In the genomic region with DNA sequence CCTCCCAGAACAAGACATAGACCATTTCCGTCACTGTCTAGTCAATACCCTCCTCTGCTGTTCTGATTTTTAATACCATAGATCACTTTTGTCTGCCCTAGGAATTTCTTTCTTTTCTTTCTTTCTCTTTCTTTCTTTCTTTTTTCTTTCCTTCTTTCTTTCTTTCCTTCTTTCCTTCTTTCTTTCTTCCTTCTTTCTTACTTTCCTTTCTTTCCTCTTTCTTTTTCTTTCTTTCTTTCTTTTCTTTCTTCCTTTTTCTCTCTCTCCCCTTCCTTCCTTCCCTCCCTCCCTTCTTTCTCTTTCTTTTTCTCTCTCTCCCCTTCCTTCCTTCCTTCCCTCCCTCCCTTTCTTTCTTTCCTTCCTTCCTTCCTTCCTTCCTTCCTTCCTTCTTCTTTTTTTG, we compare ENCODE assay signal across 32 cellular contexts. TPM values are rescaled to one million over a fixed set of nuclear protein-coding genes. Genes with fewer than 3 reads are reported as not detected.
DNase-seq lines count a peak whose midpoint lies in the region; ATAC-seq, FAIRE-seq and TF ChIP-seq lines count a peak whose summit lies in the region.
"Had no signal": no experiment of that assay in that cellular context is flagged by ENCODE, and none has a peak within 500 bp of the region (broad histone marks: within the 10 kb centered on the region; RNA-seq: fewer than 3 reads in every experiment).

No MANE protein-coding gene starts in this region.

- no peaks in the 10 kb centered on the region for H3K36me3 ChIP-seq in HEK293 (ENCODE audit: control insufficient read depth in 2 of 2, insufficient read depth in 1 of 2, low read length in 2 of 2)
- no peaks in the 10 kb centered on the region for H3K36me3 ChIP-seq in K562 (ENCODE audit: control insufficient read depth, insufficient read depth, low read length)
- no peaks in the 10 kb centered on the region for H3K36me3 ChIP-seq in gastroesophageal sphincter
- H3K36me3 ChIP-seq: BE2C; BLaER1; BLaER1 treated with 17β-estradiol and CSF1 and Interleukin-3, amounts not matched to agents 10 nM and 100 nM had no signal

- no peak overlapping the region for H3K4me2 ChIP-seq in K562 (ENCODE audit: insufficient read depth, low read length)
- H3K4me2 ChIP-seq: A549; BLaER1; BLaER1 treated with 17β-estradiol and CSF1 and Interleukin-3, amounts not matched to agents 10 nM and 100 nM had no signal

- DNase-seq in WTC11 (ENCODE audit: low spot score): no peak
- DNase-seq in activated T-helper 1 cell treated with anti-CD3 and anti-CD28 coated beads, Interleukin-12 subunit alpha, Interleukin-12 subunit beta, Interleukin-2, Interleukin-4 antibody, amounts not matched to agents 30 ng/mL and 10 ng/mL and 1 ng/mL, durations not matched to agents 14 hours and 24 hours and 36 hours (ENCODE audit: low spot score): no peak
- DNase-seq in K562 (ENCODE audit: extremely low read depth in 1 of 4, low spot score in 3 of 4): no peak
- no peak for DNase-seq in retina
- no peak for DNase-seq in DMS153 (lab: John Stamatoyannopoulos, UW)
- DNase-seq in stimulated activated naive CD8-positive, alpha-beta T cell treated with anti-CD3 and anti-CD28 coated beads, Interleukin-15, Interleukin-2, amounts not matched to agents 100 U/mL and 50 U/mL, for 24 hours: no peak
- DNase-seq: 8988T; ACHN; AML-193; BE2C; C1 segment of cervical spinal cord; Caco-2; Calu3; CD4-positive, alpha-beta memory T cell; CD4-positive, alpha-beta T cell; CD4-positive, CD25-positive, alpha-beta regulatory T cell; CD8-positive, alpha-beta memory T cell; CD8-positive, alpha-beta T cell; DMS 273 treated with DMSO at 0.1 percent for 48 hours; DND-41; EL had no signal

- CTCF ChIA-PET in HEK293 (lab: Yijun Ruan, JAX) (no interaction called here), WTC11 (lab: Charles Lee) (no interaction called here), K562 (lab: Yijun Ruan, JAX; ENCODE audit: low intra/inter-chr PET ratio) (no interaction called here)

- no peaks in the 10 kb centered on the region; the same call in none of the 2 replicates for H4K20me1 ChIP-seq in K562 (replicated peaks; ENCODE audit: control insufficient read depth, insufficient read depth, low read length)
- H4K20me1 ChIP-seq: BLaER1 had no signal

- H3K27ac ChIP-seq in HEK293 (ENCODE audit: extremely low read depth, low read depth, low read length) (no peak overlapping the region), K562 (ENCODE audit: extremely low read depth, low read depth, low read length) (no peak overlapping the region), gastroesophageal sphincter (no peak overlapping the region)
- H3K27ac ChIP-seq: 22Rv1; A549; BLaER1; BLaER1 treated with 17β-estradiol and CSF1 and Interleukin-3, amounts not matched to agents 10 nM and 100 nM; C4-2B had no signal

- no peaks in the 10 kb centered on the region; the same call in 1 of the 2 replicates for H3K27me3 Mint-ChIP-seq in WTC11 (ENCODE audit: low read depth)
- H3K27me3 Mint-ChIP-seq in activated T-helper 1 cell treated with anti-CD3 and anti-CD28 coated beads, Interleukin-12 subunit alpha, Interleukin-12 subunit beta, Interleukin-2, Interleukin-4 antibody, amounts not matched to agents 30 ng/mL and 10 ng/mL and 1 ng/mL, durations not matched to agents 14 hours and 24 hours and 36 hours (ENCODE audit: insufficient read depth): peaks cover 7% of the 10 kb centered on the region

- TF ChIP-seq CTCF in HEK293 (tag by site-specific recombination; IDR thresholded peaks at IDR 0.05): no peak
- TF ChIP-seq CTCF in WTC11 (IDR thresholded peaks at IDR 0.05): no peak
- TF ChIP-seq CTCF in K562 (IDR thresholded peaks at IDR 0.05 in 2 of 3, conservative IDR thresholded peaks at IDR 0.05 in 1 of 3; ENCODE audit: insufficient read depth in 2 of 3, low read depth in 1 of 3, low read length in 3 of 3): no peak
- TF ChIP-seq CTCF in gastroesophageal sphincter (IDR thresholded peaks at IDR 0.05): no peak

- no TSS peak for BruUV-seq in K562 (replicated peaks; lab: Mats Ljungman, UMichigan)

- H3K4me3 Mint-ChIP-seq in WTC11: no peak overlapping the region
- no peak overlapping the region for H3K4me3 Mint-ChIP-seq in activated T-helper 1 cell treated with anti-CD3 and anti-CD28 coated beads, Interleukin-12 subunit alpha, Interleukin-12 subunit beta, Interleukin-2, Interleukin-4 antibody, amounts not matched to agents 30 ng/mL and 10 ng/mL and 1 ng/mL, durations not matched to agents 14 hours and 24 hours and 36 hours
- H3K4me3 Mint-ChIP-seq: B cell; CD14-positive monocyte; CD4-positive, alpha-beta memory T cell; CD4-positive, alpha-beta T cell; CD4-positive, CD25-positive, alpha-beta regulatory T cell; CD8-positive, alpha-beta memory T cell; CD8-positive, alpha-beta T cell had no signal

- H3K79me2 ChIP-seq in K562 (ENCODE audit: control insufficient read depth, insufficient read depth, low read length): no peaks in the 10 kb centered on the region

- peaks cover 4% of the 10 kb centered on the region; the same call in 1 of the 2 replicates for H3K36me3 Mint-ChIP-seq in WTC11
- no peaks in the 10 kb centered on the region for H3K36me3 Mint-ChIP-seq in activated T-helper 1 cell treated with anti-CD3 and anti-CD28 coated beads, Interleukin-12 subunit alpha, Interleukin-12 subunit beta, Interleukin-2, Interleukin-4 antibody, amounts not matched to agents 30 ng/mL and 10 ng/mL and 1 ng/mL, durations not matched to agents 14 hours and 24 hours and 36 hours (ENCODE audit: low read depth)
- H3K36me3 Mint-ChIP-seq: CD14-positive monocyte; CD4-positive, alpha-beta memory T cell; CD4-positive, CD25-positive, alpha-beta regulatory T cell; CD8-positive, alpha-beta memory T cell; CD8-positive, alpha-beta T cell had no signal

- POLR2A ChIA-PET in HEK293 (lab: Yijun Ruan, JAX) (no interaction called here), WTC11 (lab: Charles Lee) (no interaction called here), K562 (lab: Yijun Ruan, JAX) (no interaction called here)

- ATAC-seq in WTC11: no peak
- no peak for ATAC-seq in K562
- no peak for ATAC-seq in stimulated activated naive CD8-positive, alpha-beta T cell treated with anti-CD3 and anti-CD28 coated beads, Interleukin-15, Interleukin-2, amounts not matched to agents 100 U/mL and 50 U/mL, for 24 hours
- ATAC-seq in gastroesophageal sphincter: no peak
- ATAC-seq: CD8-positive, alpha-beta T cell had no signal

- no peaks in the 10 kb centered on the region for H3K9me3 ChIP-seq in HEK293 (ENCODE audit: control insufficient read depth, insufficient read depth, low read depth, low read length)
- H3K9me3 ChIP-seq in K562 (replicated peaks; ENCODE audit: control insufficient read depth, insufficient read depth, low read depth, low read length): no peaks in the 10 kb centered on the region
- H3K9me3 ChIP-seq in gastroesophageal sphincter: peaks cover 0 to 14% (median 0%) of the 10 kb centered on the region in 3 donors
- H3K9me3 ChIP-seq: BE2C, Caco-2 had no signal

- intact Hi-C loops in activated T-helper 1 cell treated with anti-CD3 and anti-CD28 coated beads, Interleukin-12 subunit alpha, Interleukin-12 subunit beta, Interleukin-2, Interleukin-4 antibody, amounts not matched to agents 30 ng/mL and 10 ng/mL and 1 ng/mL, durations not matched to agents 14 hours and 24 hours and 36 hours (cut with micrococcal nuclease): no loop called here
- intact Hi-C loops in K562 (cut with micrococcal nuclease): no loop called here

- WGBS in K562 (ENCODE audit: insufficient coverage, low coverage, missing lambda C conversion rate): 0% methylated on average over 1 of the region's 1 CpG
- WGBS in gastroesophageal sphincter (ENCODE audit: low coverage in 1 of 2), 2 donors: 41 to 71% methylated on average over 1 of the region's 1 CpG

- no peak for FAIRE-seq in K562 (lab: Jason Lieb, UNC)
- FAIRE-seq: A204.1, A549, D721Med had no signal

- no peak overlapping the region for H3K9ac ChIP-seq in K562 (ENCODE audit: insufficient read depth in 1 of 2, low read depth in 2 of 2, low read length in 2 of 2)
- H3K9ac ChIP-seq: BLaER1; BLaER1 treated with 17β-estradiol and CSF1 and Interleukin-3, amounts not matched to agents 10 nM and 100 nM had no signal

- peaks cover 8% of the 10 kb centered on the region for H3K9me3 Mint-ChIP-seq in WTC11
- no peaks in the 10 kb centered on the region for H3K9me3 Mint-ChIP-seq in activated T-helper 1 cell treated with anti-CD3 and anti-CD28 coated beads, Interleukin-12 subunit alpha, Interleukin-12 subunit beta, Interleukin-2, Interleukin-4 antibody, amounts not matched to agents 30 ng/mL and 10 ng/mL and 1 ng/mL, durations not matched to agents 14 hours and 24 hours and 36 hours
- H3K9me3 Mint-ChIP-seq: CD14-positive monocyte; CD4-positive, alpha-beta T cell; CD4-positive, CD25-positive, alpha-beta regulatory T cell; CD8-positive, alpha-beta T cell had no signal

- no peak overlapping the region for H2AFZ ChIP-seq in K562 (ENCODE audit: low read depth, low read length)

- H3K27me3 ChIP-seq in K562 (ENCODE audit: control insufficient read depth in 2 of 2, insufficient read depth in 2 of 2, low read length in 2 of 2) (peaks cover 0 to 75% of the 10 kb centered on the region in 2 experiments; a peak in 4 of 5 replicates), gastroesophageal sphincter (peaks cover 81% of the 10 kb centered on the region)
- H3K27me3 ChIP-seq: BLaER1; BLaER1 treated with 17β-estradiol and CSF1 and Interleukin-3, amounts not matched to agents 10 nM and 100 nM had no signal

- H3K27ac Mint-ChIP-seq in WTC11: no peak overlapping the region
- peak overlapping the region; percentile 85 for H3K27ac Mint-ChIP-seq in activated T-helper 1 cell treated with anti-CD3 and anti-CD28 coated beads, Interleukin-12 subunit alpha, Interleukin-12 subunit beta, Interleukin-2, Interleukin-4 antibody, amounts not matched to agents 30 ng/mL and 10 ng/mL and 1 ng/mL, durations not matched to agents 14 hours and 24 hours and 36 hours
- H3K27ac Mint-ChIP-seq: B cell; CD4-positive, alpha-beta memory T cell; CD4-positive, alpha-beta T cell; CD8-positive, alpha-beta memory T cell; CD8-positive, alpha-beta T cell had no signal

- no peaks in the 10 kb centered on the region for H3K9me1 ChIP-seq in K562 (ENCODE audit: control insufficient read depth, insufficient read depth, low read length)

- no peaks in the 10 kb centered on the region for H3K4me1 ChIP-seq in HEK293 (ENCODE audit: control insufficient read depth, insufficient read depth, low read length)
- H3K4me1 ChIP-seq in K562 (replicated peaks in 1 of 2; ENCODE audit: control insufficient read depth in 2 of 2, insufficient read depth in 2 of 2, low read length in 2 of 2): no peaks in the 10 kb centered on the region
- no peaks in the 10 kb centered on the region for H3K4me1 ChIP-seq in gastroesophageal sphincter
- H3K4me1 ChIP-seq: A549; BE2C; BLaER1; BLaER1 treated with 17β-estradiol and CSF1 and Interleukin-3, amounts not matched to agents 10 nM and 100 nM; Caco-2 had no signal

- TF ChIP-seq EP300 in K562 (IDR thresholded peaks at IDR 0.05; ENCODE audit: low read length) (no peak), gastroesophageal sphincter (IDR thresholded peaks at IDR 0.05) (no peak)

- TF ChIP-seq RAD21 in K562 (CRISPR knock-in tag; conservative IDR thresholded peaks at IDR 0.05 in 1 of 2, IDR thresholded peaks at IDR 0.05 in 1 of 2): no peak

- H3K4me1 Mint-ChIP-seq in WTC11: peaks cover 14% of the 10 kb centered on the region
- H3K4me1 Mint-ChIP-seq in activated T-helper 1 cell treated with anti-CD3 and anti-CD28 coated beads, Interleukin-12 subunit alpha, Interleukin-12 subunit beta, Interleukin-2, Interleukin-4 antibody, amounts not matched to agents 30 ng/mL and 10 ng/mL and 1 ng/mL, durations not matched to agents 14 hours and 24 hours and 36 hours (ENCODE audit: low read depth): no peaks in the 10 kb centered on the region
- H3K4me1 Mint-ChIP-seq: B cell; CD14-positive monocyte; CD4-positive, alpha-beta memory T cell; CD4-positive, CD25-positive, alpha-beta regulatory T cell; CD8-positive, alpha-beta memory T cell had no signal

- H3K4me3 ChIP-seq in HEK293 (ENCODE audit: low read depth, low read length) (no peak overlapping the region), K562 (no peak overlapping the region), gastroesophageal sphincter (no peak overlapping the region)
- H3K4me3 ChIP-seq: A549; BLaER1; BLaER1 treated with 17β-estradiol and CSF1 and Interleukin-3, amounts not matched to agents 10 nM and 100 nM had no signal

- in situ Hi-C loops in K562 (cut with MboI): no loop called here

- no peak for TF ChIP-seq POLR2A in K562 (conservative IDR thresholded peaks at IDR 0.05)
- no peak for TF ChIP-seq POLR2A in gastroesophageal sphincter (IDR thresholded peaks at IDR 0.05)

RNA-seq across cellular contexts. Expression of a gene that starts 49.0 kb away (rescaled TPM):
- total RNA-seq in WTC11 (2021): 57.9 to 66.2 TPM (median 65.7 TPM) in 3 replicates
- 168 and 172 TPM in 2 replicates for total RNA-seq in activated T-helper 1 cell treated with anti-CD3 and anti-CD28 coated beads, Interleukin-12 subunit alpha, Interleukin-12 subunit beta, Interleukin-2, Interleukin-4 antibody, amounts not matched to agents 30 ng/mL and 10 ng/mL and 1 ng/mL, durations not matched to agents 14 hours and 24 hours and 36 hours
- total RNA-seq in K562 (2011; cell fraction: chromatin; rRNA removed; ENCODE audit: low replicate concordance): 42.0 and 63.9 TPM in 2 replicates
- total RNA-seq in K562 (2011; cell fraction: nucleolus; rRNA removed): 20.0 and 28.9 TPM in 2 replicates
- 26.3 and 27.1 TPM in 2 replicates for total RNA-seq in K562 (2011; cell fraction: nucleoplasm; rRNA removed)
- 19.9 and 25.5 TPM in 2 replicates for total RNA-seq in K562 (2014; rRNA removed)
- total RNA-seq in K562 (2014; rRNA removed; fragmentation: Illumina TruSeq; extraction: Trizol): 13.7 and 15.8 TPM in 2 replicates
- 17.8 and 19.2 TPM in 2 replicates for total RNA-seq in K562 (2015; rRNA removed; fragmentation: Illumina TruSeq; extraction: Trizol)
- total RNA-seq in K562 (2021): 36.4 and 44.1 TPM in 2 replicates
- 22.9 and 27.1 TPM in 2 replicates for polyA plus RNA-seq in K562 (2011; rRNA removed)
- 22.7 and 25.8 TPM in 2 replicates for polyA plus RNA-seq in K562 (2011; cell fraction: cytosol; rRNA removed)
- 26.4 and 33.4 TPM in 2 replicates for polyA plus RNA-seq in K562 (2011; cell fraction: nucleus; rRNA removed)
- polyA plus RNA-seq in K562 (2012): 25.0 and 32.0 TPM in 2 replicates
- 26.6 TPM in 2 replicates for polyA plus RNA-seq in K562 (2014; fragmentation: Illumina TruSeq; extraction: Trizol)
- polyA plus RNA-seq in K562 (2014; fragmentation: Nextera tagmentation; extraction: Ambion mirVana): under 1 TPM; 0.06 to 0.10 TPM
- polyA plus RNA-seq in K562 (2014; rRNA removed): 23.2 and 27.9 TPM in 2 replicates
- polyA minus RNA-seq in K562 (2011; rRNA and poly(A)+ RNA removed): 19.9 and 22.5 TPM in 2 replicates
- polyA minus RNA-seq in K562 (2011; cell fraction: cytosol; rRNA and poly(A)+ RNA removed): 13.9 and 19.5 TPM in 2 replicates
- polyA minus RNA-seq in K562 (2011; cell fraction: nucleus; rRNA and poly(A)+ RNA removed): 10.1 and 12.6 TPM in 2 replicates
- 100 to 1,000 TPM in 1 of 4 donors, 10 to 100 TPM in 3; 47.5 to 162 (median 77.6) TPM for total RNA-seq in gastroesophageal sphincter
